ENCODE assay signal across 1 cellular context in the genomic region with DNA sequence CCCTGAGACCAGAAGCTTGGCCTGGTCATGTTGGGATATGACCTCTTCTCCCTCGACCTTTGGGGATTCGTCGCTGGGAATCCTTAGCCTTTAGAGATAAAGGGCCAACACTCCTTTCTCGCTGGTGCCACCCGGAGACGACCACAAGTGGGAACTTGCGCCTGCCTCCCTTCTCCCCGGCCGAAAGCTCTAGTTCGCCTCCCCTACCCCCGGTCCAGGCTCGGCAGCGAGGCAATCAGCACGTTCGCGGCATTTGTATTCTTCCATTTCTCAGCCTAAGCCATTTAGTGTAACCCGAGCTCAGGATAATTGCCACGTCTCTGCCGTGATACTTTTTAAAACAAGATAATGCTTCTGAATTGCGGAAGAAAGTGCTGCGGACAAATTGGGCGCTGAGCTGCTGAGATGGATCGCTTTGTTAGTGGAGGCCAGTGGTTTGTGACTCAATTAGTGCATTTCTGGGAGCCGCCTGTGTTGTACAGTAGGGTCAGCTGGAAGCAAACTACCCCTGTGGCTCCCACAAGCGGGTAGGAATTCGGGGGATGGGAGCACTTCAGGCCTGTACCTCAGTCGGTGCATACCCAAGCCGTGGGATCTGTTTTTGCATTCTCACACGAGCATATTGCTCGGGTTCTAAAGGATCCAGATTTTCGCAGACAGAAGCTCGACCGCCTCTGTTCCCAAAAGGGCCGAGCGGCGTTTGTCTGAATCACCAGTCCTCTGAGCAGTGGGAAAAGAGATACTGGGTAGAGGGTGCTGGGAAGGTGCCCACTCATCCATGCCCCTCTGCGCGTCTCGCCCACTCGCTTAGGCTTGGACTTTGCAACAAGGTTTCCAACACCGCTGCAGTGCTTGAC.
TF ChIP-seq lines count a peak whose summit lies in the region.

No MANE protein-coding gene starts in this region.

TF ChIP-seq in A549, 52 proteins besides CTCF, POLR2A, EP300 and RAD21 (continued from another document):
- no peak for TF ChIP-seq SMC3 (IDR thresholded peaks at IDR 0.05)
- no peak for TF ChIP-seq HOXB13 (CRISPR knock-in tag; IDR thresholded peaks at IDR 0.05; ENCODE audit: low read depth)
- TF ChIP-seq RNF2 (IDR thresholded peaks at IDR 0.05; ENCODE audit: borderline replicate concordance, low read depth), result no peak
- TF ChIP-seq BHLHE40 (IDR thresholded peaks at IDR 0.05; ENCODE audit: low read depth, low read length), result no peak
- no peak for TF ChIP-seq MAZ (IDR thresholded peaks at IDR 0.05; ENCODE audit: borderline replicate concordance, low read depth, low read length)
- TF ChIP-seq, protein P1, sequence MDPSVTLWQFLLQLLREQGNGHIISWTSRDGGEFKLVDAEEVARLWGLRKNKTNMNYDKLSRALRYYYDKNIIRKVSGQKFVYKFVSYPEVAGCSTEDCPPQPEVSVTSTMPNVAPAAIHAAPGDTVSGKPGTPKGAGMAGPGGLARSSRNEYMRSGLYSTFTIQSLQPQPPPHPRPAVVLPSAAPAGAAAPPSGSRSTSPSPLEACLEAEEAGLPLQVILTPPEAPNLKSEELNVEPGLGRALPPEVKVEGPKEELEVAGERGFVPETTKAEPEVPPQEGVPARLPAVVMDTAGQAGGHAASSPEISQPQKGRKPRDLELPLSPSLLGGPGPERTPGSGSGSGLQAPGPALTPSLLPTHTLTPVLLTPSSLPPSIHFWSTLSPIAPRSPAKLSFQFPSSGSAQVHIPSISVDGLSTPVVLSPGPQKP (IDR thresholded peaks at IDR 0.05; ENCODE audit: low read depth, low read length), result no peak
TF ChIP-seq in A549: peak in this region for 0.
